6 cellular contexts compared by ENCODE assay signal in the genomic region with DNA sequence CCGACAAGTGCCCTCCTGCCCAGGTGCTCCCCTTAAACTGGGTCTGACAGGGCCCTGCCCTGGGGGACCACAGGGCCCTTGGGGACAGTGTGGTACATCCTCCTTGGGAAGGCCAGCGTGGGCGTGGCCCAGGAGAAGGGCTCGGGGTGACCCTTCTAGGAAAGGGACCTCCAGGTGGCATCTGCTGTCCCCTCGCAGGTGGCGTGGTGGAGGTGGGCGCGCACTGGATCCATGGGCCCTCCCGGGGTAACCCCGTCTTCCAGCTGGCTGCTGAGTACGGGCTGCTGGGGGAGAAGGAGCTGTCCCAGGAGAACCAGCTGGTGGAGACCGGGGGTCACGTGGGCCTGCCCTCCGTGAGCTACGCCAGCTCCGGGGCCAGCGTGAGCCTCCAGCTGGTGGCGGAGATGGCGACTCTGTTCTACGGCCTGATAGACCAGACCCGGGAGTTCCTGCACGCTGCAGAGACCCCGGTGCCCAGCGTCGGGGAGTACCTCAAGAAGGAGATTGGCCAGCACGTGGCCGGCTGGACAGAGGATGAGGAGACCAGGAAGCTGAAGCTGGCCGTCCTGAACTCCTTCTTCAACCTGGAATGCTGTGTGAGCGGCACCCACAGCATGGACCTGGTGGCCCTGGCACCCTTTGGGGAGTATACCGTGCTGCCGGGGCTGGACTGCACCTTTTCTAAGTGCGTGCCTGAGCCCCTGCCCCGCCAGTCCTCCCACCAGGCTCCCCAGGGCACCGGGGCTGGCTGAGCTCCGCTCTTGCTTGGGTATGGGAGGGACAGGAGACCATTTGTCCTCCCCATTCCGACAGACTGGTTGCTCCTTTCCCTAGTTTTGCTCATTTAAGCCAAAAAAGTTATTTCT. TPM values are rescaled to one million over a fixed set of nuclear protein-coding genes. Genes with fewer than 3 reads are reported as not detected.
DNase-seq lines count a peak whose midpoint lies in the region; TF ChIP-seq lines count a peak whose summit lies in the region.

No MANE protein-coding gene starts in this region.

- H3K9me3 ChIP-seq in ectodermal cell (ENCODE audit: control insufficient read depth, low read length): no peaks in the 10 kb centered on the region

- no peak for TF ChIP-seq CTCF in HFFc6 (IDR thresholded peaks at IDR 0.05)

- H3K36me3 Mint-ChIP-seq in HFFc6 (ENCODE audit: low read depth): no peaks in the 10 kb centered on the region; the same call in 1 of the 2 replicates

- peak overlapping the region; percentile 46; the same call in 1 of the 2 replicates for H3K4me3 Mint-ChIP-seq in HFFc6

- H3K4me3 ChIP-seq in ectodermal cell (ENCODE audit: insufficient read depth, low read depth, low read length): peak overlapping the region; percentile 46
- H3K4me3 ChIP-seq in rectal smooth muscle tissue (ENCODE audit: low read length): peak overlapping the region; percentile 66

- no peaks in the 10 kb centered on the region for H3K9me3 Mint-ChIP-seq in HFFc6

- DNase-seq in HFFc6: no peak
- no peak for DNase-seq in T-helper 9 cell
- no peak for DNase-seq in mucosa of gallbladder (ENCODE audit: low spot score)
- DNase-seq in stimulated activated CD4-positive, alpha-beta T cell treated with anti-CD3 and anti-CD28 coated beads, Interleukin-4, amount 100 ng/mL, for 4 hours: no peak

- H3K9ac ChIP-seq in rectal smooth muscle tissue (ENCODE audit: low read length): no peak overlapping the region

- H3K4me1 ChIP-seq in ectodermal cell (ENCODE audit: control insufficient read depth, insufficient read depth, low read length) (no peaks in the 10 kb centered on the region), rectal smooth muscle tissue (ENCODE audit: control insufficient read depth, insufficient read depth, low read length) (no peaks in the 10 kb centered on the region)

- H3K36me3 ChIP-seq in ectodermal cell (ENCODE audit: control insufficient read depth, insufficient read depth, low read length): no peaks in the 10 kb centered on the region
- no peaks in the 10 kb centered on the region for H3K36me3 ChIP-seq in rectal smooth muscle tissue (ENCODE audit: control insufficient read depth, insufficient read depth, low read length)

- no peaks in the 10 kb centered on the region for H3K27me3 Mint-ChIP-seq in HFFc6 (ENCODE audit: insufficient read depth)

- 91 to 93% methylated on average over 36 of the region's 36 CpGs for WGBS in ectodermal cell, 2 experiments

- H3K27ac ChIP-seq in ectodermal cell (ENCODE audit: insufficient read depth, low read depth, low read length, poor library complexity, severe bottlenecking): no peak overlapping the region
- H3K27ac ChIP-seq in rectal smooth muscle tissue (ENCODE audit: low read depth, low read length): no peak overlapping the region

- H3K27ac Mint-ChIP-seq in HFFc6: no peak overlapping the region

- H3K27me3 ChIP-seq in ectodermal cell (ENCODE audit: control insufficient read depth, insufficient read depth, low read length, poor library complexity, severe bottlenecking) (peaks cover 49% of the 10 kb centered on the region), rectal smooth muscle tissue (ENCODE audit: control insufficient read depth, insufficient read depth, low read length) (no peaks in the 10 kb centered on the region)

- H3K4me1 Mint-ChIP-seq in HFFc6 (ENCODE audit: low read depth): no peaks in the 10 kb centered on the region

RNA-seq across cellular contexts. Expression of gene PAOX, which starts 1.0 kb away (rescaled TPM):
- total RNA-seq in HFFc6 (2021; fragmentation: NEBNext Ultra II Directional; extraction: Animal tissue kit (Norgen Biotek cat#: 25700)): 1 to 10 TPM; 2.4 to 4.9 (median 3.6) TPM
- polyA plus RNA-seq in ectodermal cell (2013, experiment 1 of 4): 7.3 TPM
- 5.7 TPM for polyA plus RNA-seq in ectodermal cell (2013, experiment 2 of 4)
- 5.8 TPM for polyA plus RNA-seq in ectodermal cell (2013, experiment 3 of 4)
- polyA plus RNA-seq in ectodermal cell (2013, experiment 4 of 4): 7.4 TPM
- 9.4 TPM for total RNA-seq in mucosa of gallbladder

RNA-seq across cellular contexts. Expression of gene ECHS1, which starts 6.9 kb away (rescaled TPM):
- 100 to 1,000 TPM; 105 to 137 (median 114) TPM for total RNA-seq in HFFc6 (2021; fragmentation: NEBNext Ultra II Directional; extraction: Animal tissue kit (Norgen Biotek cat#: 25700))
- polyA plus RNA-seq in ectodermal cell (2013, experiment 1 of 4): 111 TPM
- polyA plus RNA-seq in ectodermal cell (2013, experiment 2 of 4): 119 TPM
- 96.3 TPM for polyA plus RNA-seq in ectodermal cell (2013, experiment 3 of 4)
- 103 TPM for polyA plus RNA-seq in ectodermal cell (2013, experiment 4 of 4)
- 122 TPM for total RNA-seq in mucosa of gallbladder

RNA-seq across cellular contexts. Expression of gene MTG1, which starts 13.9 kb away (rescaled TPM):
- 10 to 100 TPM; 23.7 to 33.0 (median 26.6) TPM for total RNA-seq in HFFc6 (2021; fragmentation: NEBNext Ultra II Directional; extraction: Animal tissue kit (Norgen Biotek cat#: 25700))
- polyA plus RNA-seq in ectodermal cell (2013, experiment 1 of 4): 63.2 TPM
- 56.9 TPM for polyA plus RNA-seq in ectodermal cell (2013, experiment 2 of 4)
- 35.0 TPM for polyA plus RNA-seq in ectodermal cell (2013, experiment 3 of 4)
- polyA plus RNA-seq in ectodermal cell (2013, experiment 4 of 4): 40.0 TPM
- 50.6 TPM for total RNA-seq in mucosa of gallbladder

RNA-seq across cellular contexts. Expression of gene FUOM, which starts 22.2 kb away (rescaled TPM):
- 1 to 10 TPM in 5 of 6 experiments, under 1 TPM in 1; 0.55 to 8.9 (median 7.8) TPM for total RNA-seq in HFFc6 (2021; fragmentation: NEBNext Ultra II Directional; extraction: Animal tissue kit (Norgen Biotek cat#: 25700))
- polyA plus RNA-seq in ectodermal cell (2013, experiment 1 of 4): 13.3 TPM
- polyA plus RNA-seq in ectodermal cell (2013, experiment 2 of 4): 16.7 TPM
- polyA plus RNA-seq in ectodermal cell (2013, experiment 3 of 4): 11.7 TPM
- polyA plus RNA-seq in ectodermal cell (2013, experiment 4 of 4): 11.8 TPM
- 13.0 TPM for total RNA-seq in mucosa of gallbladder

RNA-seq across cellular contexts. Expression of gene PRAP1, which starts 32.9 kb away (rescaled TPM):
- total RNA-seq in HFFc6 (2021; fragmentation: NEBNext Ultra II Directional; extraction: Animal tissue kit (Norgen Biotek cat#: 25700)): not detected
- polyA plus RNA-seq in ectodermal cell (2013, experiment 1 of 4): not detected
- 0.39 TPM for polyA plus RNA-seq in ectodermal cell (2013, experiment 2 of 4)
- polyA plus RNA-seq in ectodermal cell (2013, experiment 3 of 4): not detected
- 0.32 TPM for polyA plus RNA-seq in ectodermal cell (2013, experiment 4 of 4)
- 4.8 TPM for total RNA-seq in mucosa of gallbladder
